1 cellular context compared by ENCODE assay signal in the genomic region with DNA sequence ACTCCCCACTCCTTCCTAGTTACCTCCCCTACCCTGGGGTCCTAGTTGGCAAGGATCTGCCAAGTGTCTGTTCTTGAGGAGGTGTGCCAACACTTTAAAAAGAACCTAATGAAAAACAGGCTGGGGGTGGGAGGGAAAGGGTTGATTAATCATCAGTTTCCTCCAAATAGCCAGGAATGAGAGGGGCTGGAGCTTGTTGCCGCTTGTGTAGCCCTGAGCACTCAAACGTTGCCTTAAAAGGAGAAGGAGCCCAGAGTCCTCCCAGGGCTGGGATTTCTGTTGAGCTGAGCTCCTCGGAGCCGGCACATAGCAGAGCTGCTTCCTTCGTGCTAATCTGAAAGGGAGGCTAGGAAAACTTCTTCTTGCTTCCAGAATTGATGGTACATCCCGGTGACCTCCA.
TF ChIP-seq lines count a peak whose summit lies in the region.

No MANE protein-coding gene starts in this region.

TF ChIP-seq in GM23338, 12 proteins besides CTCF, POLR2A, EP300 and RAD21 (continued from another document):
- TF ChIP-seq ZNF331 (CRISPR knock-in tag; IDR thresholded peaks at IDR 0.05; ENCODE audit: low read depth) (no peak), REST (IDR thresholded peaks at IDR 0.05; ENCODE audit: unreplicated experiment) (no peak), POLR2AphosphoS5 (IDR thresholded peaks at IDR 0.05; ENCODE audit: low read depth) (no peak), ZNF114 (CRISPR knock-in tag; IDR thresholded peaks at IDR 0.05) (no peak)
